1 cellular context compared by ENCODE assay signal in genomic region chr6:31079656-31080261, GRCh38.
TF ChIP-seq lines count a peak whose summit lies in the region.

No MANE protein-coding gene starts in this region.

TF ChIP-seq in HepG2, 621 proteins besides CTCF, POLR2A, EP300 and RAD21 (continued from another document):
- TF ChIP-seq, protein P1, sequence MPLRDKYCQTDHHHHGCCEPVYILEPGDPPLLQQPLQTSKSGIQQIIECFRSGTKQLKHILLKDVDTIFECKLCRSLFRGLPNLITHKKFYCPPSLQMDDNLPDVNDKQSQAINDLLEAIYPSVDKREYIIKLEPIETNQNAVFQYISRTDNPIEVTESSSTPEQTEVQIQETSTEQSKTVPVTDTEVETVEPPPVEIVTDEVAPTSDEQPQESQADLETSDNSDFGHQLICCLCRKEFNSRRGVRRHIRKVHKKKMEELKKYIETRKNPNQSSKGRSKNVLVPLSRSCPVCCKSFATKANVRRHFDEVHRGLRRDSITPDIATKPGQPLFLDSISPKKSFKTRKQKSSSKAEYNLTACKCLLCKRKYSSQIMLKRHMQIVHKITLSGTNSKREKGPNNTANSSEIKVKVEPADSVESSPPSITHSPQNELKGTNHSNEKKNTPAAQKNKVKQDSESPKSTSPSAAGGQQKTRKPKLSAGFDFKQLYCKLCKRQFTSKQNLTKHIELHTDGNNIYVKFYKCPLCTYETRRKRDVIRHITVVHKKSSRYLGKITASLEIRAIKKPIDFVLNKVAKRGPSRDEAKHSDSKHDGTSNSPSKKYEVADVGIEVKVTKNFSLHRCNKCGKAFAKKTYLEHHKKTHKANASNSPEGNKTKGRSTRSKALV (CRISPR knock-in tag; IDR thresholded peaks at IDR 0.05), result no peak
- TF ChIP-seq RARA (CRISPR knock-in tag; IDR thresholded peaks at IDR 0.05), result no peak
- TF ChIP-seq ZNF790 (CRISPR knock-in tag; IDR thresholded peaks at IDR 0.05; ENCODE audit: borderline replicate concordance), result no peak
- TF ChIP-seq STAG1 (CRISPR knock-in tag; IDR thresholded peaks at IDR 0.05), result peak; percentile 73
- TF ChIP-seq HDAC1 (CRISPR knock-in tag; IDR thresholded peaks at IDR 0.05), result no peak
- TF ChIP-seq ZNF143 (CRISPR knock-in tag; IDR thresholded peaks at IDR 0.05), result no peak
- TF ChIP-seq SNAPC5 (CRISPR knock-in tag; IDR thresholded peaks at IDR 0.05; ENCODE audit: borderline replicate concordance), result no peak
- TF ChIP-seq REPIN1 (CRISPR knock-in tag; IDR thresholded peaks at IDR 0.05; ENCODE audit: borderline replicate concordance, low read depth), result 0 out of 2 replicates have a peak, but pooled peaks have one; percentile 24
- no peak for TF ChIP-seq ZNF777 (CRISPR knock-in tag; IDR thresholded peaks at IDR 0.05)
- no peak for TF ChIP-seq ZBTB7A (CRISPR knock-in tag; IDR thresholded peaks at IDR 0.05)
- TF ChIP-seq GATAD1 (CRISPR knock-in tag; IDR thresholded peaks at IDR 0.05), result no peak
- 0 out of 2 replicates have a peak, but pooled peaks have one; percentile 38 for TF ChIP-seq XBP1 (CRISPR knock-in tag; IDR thresholded peaks at IDR 0.05)
- TF ChIP-seq, protein P2, sequence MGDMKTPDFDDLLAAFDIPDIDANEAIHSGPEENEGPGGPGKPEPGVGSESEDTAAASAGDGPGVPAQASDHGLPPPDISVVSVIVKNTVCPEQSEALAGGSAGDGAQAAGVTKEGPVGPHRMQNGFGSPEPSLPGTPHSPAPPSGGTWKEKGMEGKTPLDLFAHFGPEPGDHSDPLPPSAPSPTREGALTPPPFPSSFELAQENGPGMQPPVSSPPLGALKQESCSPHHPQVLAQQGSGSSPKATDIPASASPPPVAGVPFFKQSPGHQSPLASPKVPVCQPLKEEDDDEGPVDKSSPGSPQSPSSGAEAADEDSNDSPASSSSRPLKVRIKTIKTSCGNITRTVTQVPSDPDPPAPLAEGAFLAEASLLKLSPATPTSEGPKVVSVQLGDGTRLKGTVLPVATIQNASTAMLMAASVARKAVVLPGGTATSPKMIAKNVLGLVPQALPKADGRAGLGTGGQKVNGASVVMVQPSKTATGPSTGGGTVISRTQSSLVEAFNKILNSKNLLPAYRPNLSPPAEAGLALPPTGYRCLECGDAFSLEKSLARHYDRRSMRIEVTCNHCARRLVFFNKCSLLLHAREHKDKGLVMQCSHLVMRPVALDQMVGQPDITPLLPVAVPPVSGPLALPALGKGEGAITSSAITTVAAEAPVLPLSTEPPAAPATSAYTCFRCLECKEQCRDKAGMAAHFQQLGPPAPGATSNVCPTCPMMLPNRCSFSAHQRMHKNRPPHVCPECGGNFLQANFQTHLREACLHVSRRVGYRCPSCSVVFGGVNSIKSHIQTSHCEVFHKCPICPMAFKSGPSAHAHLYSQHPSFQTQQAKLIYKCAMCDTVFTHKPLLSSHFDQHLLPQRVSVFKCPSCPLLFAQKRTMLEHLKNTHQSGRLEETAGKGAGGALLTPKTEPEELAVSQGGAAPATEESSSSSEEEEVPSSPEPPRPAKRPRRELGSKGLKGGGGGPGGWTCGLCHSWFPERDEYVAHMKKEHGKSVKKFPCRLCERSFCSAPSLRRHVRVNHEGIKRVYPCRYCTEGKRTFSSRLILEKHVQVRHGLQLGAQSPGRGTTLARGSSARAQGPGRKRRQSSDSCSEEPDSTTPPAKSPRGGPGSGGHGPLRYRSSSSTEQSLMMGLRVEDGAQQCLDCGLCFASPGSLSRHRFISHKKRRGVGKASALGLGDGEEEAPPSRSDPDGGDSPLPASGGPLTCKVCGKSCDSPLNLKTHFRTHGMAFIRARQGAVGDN (CRISPR knock-in tag; IDR thresholded peaks at IDR 0.05), result peak; percentile 42; the same call in 1 of the 2 replicates
- TF ChIP-seq SIX1 (CRISPR knock-in tag; IDR thresholded peaks at IDR 0.05; ENCODE audit: borderline replicate concordance), result no peak
- TF ChIP-seq, protein P3, sequence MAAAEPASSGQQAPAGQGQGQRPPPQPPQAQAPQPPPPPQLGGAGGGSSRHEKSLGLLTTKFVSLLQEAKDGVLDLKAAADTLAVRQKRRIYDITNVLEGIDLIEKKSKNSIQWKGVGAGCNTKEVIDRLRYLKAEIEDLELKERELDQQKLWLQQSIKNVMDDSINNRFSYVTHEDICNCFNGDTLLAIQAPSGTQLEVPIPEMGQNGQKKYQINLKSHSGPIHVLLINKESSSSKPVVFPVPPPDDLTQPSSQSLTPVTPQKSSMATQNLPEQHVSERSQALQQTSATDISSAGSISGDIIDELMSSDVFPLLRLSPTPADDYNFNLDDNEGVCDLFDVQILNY (CRISPR knock-in tag; conservative IDR thresholded peaks at IDR 0.05), result no peak
- 0 out of 2 replicates have a peak, but pooled peaks have one; percentile 19 for TF ChIP-seq SPEN (CRISPR knock-in tag; IDR thresholded peaks at IDR 0.05; ENCODE audit: low read depth)
- no peak for TF ChIP-seq ZNF556 (CRISPR knock-in tag; IDR thresholded peaks at IDR 0.05; ENCODE audit: borderline replicate concordance)
- no peak for TF ChIP-seq ZFP37 (CRISPR knock-in tag; IDR thresholded peaks at IDR 0.05; ENCODE audit: borderline replicate concordance)
- no peak for TF ChIP-seq CCAR2 (optimal IDR thresholded peaks at IDR 0.05; ENCODE audit: low read depth, low read length)
- TF ChIP-seq, protein P4, sequence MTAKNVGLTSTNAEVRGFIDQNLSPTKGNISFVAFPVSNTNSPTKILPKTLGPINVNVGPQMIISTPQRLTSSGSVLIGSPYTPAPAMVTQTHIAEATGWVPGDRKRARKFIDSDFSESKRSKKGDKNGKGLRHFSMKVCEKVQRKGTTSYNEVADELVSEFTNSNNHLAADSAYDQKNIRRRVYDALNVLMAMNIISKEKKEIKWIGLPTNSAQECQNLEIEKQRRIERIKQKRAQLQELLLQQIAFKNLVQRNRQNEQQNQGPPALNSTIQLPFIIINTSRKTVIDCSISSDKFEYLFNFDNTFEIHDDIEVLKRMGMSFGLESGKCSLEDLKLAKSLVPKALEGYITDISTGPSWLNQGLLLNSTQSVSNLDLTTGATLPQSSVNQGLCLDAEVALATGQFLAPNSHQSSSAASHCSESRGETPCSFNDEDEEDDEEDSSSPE (CRISPR knock-in tag; IDR thresholded peaks at IDR 0.05), result no peak
- no peak for TF ChIP-seq ZNF281 (CRISPR knock-in tag; IDR thresholded peaks at IDR 0.05; ENCODE audit: borderline replicate concordance)
- TF ChIP-seq ZNF816 (CRISPR knock-in tag; IDR thresholded peaks at IDR 0.05; ENCODE audit: borderline replicate concordance), result no peak
- TF ChIP-seq GATAD2A (CRISPR knock-in tag; IDR thresholded peaks at IDR 0.05), result 0 out of 2 replicates have a peak, but pooled peaks have one; percentile 17
- no peak for TF ChIP-seq MATR3 (CRISPR knock-in tag; IDR thresholded peaks at IDR 0.05)
